1 cellular context compared by ENCODE assay signal in the genomic region with DNA sequence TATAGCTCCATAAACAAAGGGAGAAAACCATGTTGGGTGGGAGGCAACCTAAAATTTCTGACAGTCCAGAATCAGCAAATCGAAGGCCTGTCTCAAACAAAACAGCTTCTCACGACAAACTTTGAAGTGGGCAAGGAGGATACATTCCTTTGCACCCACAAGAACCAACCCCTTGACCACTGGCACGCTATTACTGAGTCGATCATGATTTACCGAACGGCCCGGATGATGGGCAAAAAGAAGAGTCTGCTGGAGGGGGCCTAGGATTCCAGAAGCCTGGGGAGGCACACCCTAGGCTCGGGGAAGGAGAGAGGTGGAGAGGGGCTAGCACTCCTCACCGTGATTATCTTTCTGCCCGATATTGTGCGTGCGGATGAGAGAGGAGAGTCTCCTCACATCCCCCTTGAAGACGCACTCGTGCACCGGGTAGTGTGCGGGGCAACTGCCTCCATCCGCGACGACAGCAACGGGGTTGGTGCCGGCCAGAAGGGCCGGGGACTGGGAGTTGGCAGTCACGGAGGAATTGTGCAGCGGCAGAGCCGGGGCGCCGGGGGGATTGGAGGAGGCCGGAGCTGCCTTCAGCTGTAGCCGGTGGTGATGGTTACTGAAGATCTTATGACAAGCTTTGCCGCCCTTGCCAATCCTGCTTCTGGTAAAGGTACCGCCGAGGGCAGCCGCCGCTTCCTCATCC.
TF ChIP-seq lines count a peak whose summit lies in the region.

No MANE protein-coding gene starts in this region.

TF ChIP-seq in K562, 482 proteins besides CTCF, POLR2A, EP300 and RAD21 (continued from another document):
- TF ChIP-seq, protein P1, sequence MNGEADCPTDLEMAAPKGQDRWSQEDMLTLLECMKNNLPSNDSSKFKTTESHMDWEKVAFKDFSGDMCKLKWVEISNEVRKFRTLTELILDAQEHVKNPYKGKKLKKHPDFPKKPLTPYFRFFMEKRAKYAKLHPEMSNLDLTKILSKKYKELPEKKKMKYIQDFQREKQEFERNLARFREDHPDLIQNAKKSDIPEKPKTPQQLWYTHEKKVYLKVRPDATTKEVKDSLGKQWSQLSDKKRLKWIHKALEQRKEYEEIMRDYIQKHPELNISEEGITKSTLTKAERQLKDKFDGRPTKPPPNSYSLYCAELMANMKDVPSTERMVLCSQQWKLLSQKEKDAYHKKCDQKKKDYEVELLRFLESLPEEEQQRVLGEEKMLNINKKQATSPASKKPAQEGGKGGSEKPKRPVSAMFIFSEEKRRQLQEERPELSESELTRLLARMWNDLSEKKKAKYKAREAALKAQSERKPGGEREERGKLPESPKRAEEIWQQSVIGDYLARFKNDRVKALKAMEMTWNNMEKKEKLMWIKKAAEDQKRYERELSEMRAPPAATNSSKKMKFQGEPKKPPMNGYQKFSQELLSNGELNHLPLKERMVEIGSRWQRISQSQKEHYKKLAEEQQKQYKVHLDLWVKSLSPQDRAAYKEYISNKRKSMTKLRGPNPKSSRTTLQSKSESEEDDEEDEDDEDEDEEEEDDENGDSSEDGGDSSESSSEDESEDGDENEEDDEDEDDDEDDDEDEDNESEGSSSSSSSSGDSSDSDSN (IDR thresholded peaks at IDR 0.05; ENCODE audit: borderline replicate concordance in 1 of 2, low read depth in 2 of 2, low read length in 2 of 2): 0 out of 4 replicates have a peak, but pooled peaks of 1 of the 2 experiments have one; percentile 11
- TF ChIP-seq ZBTB7A (IDR thresholded peaks at IDR 0.05; ENCODE audit: borderline replicate concordance, control insufficient read depth, low read depth, low read length) (0 out of 2 replicates have a peak, but pooled peaks have one; percentile 12), ZNF24 (IDR thresholded peaks at IDR 0.05) (no peak), NFE2L1 (tag; IDR thresholded peaks at IDR 0.05; ENCODE audit: borderline replicate concordance, low read depth) (no peak), HMGXB4 (CRISPR knock-in tag; IDR thresholded peaks at IDR 0.05) (0 out of 2 replicates have a peak, but pooled peaks have one; percentile 7), CHD1 (IDR thresholded peaks at IDR 0.05; ENCODE audit: low read length) (peak; percentile 57), ZNF589 (CRISPR knock-in tag; IDR thresholded peaks at IDR 0.05; ENCODE audit: low read depth) (0 out of 2 replicates have a peak, but pooled peaks have one; percentile 7), E2F6 (IDR thresholded peaks at IDR 0.05; ENCODE audit: borderline replicate concordance in 1 of 2, extremely low read depth in 1 of 2, insufficient read depth in 1 of 2, insufficient read length in 1 of 2, low read depth in 1 of 2, low read length in 1 of 2, poor library complexity in 1 of 2, severe bottlenecking in 1 of 2) (peak in 1 of 2 experiments; percentile 35)
